Comparison of ENCODE assay signal across 8 cellular contexts in the genomic region with DNA sequence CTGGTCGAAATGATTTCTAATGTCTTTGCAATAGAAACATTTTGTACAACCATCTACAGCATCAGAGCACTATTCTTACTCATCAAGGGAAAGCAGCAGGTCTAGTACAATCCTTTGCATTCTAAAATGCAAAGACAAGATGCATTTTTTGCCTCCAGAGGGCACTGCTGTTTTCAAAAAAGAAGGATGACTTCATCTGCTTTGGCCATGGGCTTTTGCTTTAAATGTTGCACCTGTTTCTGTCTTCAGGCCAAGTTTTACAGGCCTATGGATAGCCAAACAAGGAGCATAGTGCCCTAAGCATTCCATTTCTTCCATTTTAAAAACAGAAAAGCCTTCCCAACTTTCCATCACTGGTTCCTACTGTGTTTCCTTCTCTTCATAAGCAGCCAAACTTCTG. TPM values are rescaled to one million over a fixed set of nuclear protein-coding genes. Genes with fewer than 3 reads are reported as not detected.
DNase-seq lines count a peak whose midpoint lies in the region; ATAC-seq, FAIRE-seq and TF ChIP-seq lines count a peak whose summit lies in the region.

No MANE protein-coding gene starts in this region.

- H3K36me3 Mint-ChIP-seq in activated CD8-positive, alpha-beta T cell treated with anti-CD3 and anti-CD28 coated beads for 36 hours (ENCODE audit: low read depth): peaks cover 27% of the 10 kb centered on the region

- peaks cover 29% of the 10 kb centered on the region for H3K4me1 Mint-ChIP-seq in activated CD8-positive, alpha-beta T cell treated with anti-CD3 and anti-CD28 coated beads for 36 hours (ENCODE audit: low read depth)

- intact Hi-C loops in activated CD8-positive, alpha-beta T cell treated with anti-CD3 and anti-CD28 coated beads for 36 hours (cut with micrococcal nuclease): loop anchor here (1.0 kb wide), 1 partner anchor 119 kb away; no protein-coding TSS in a partner anchor
- intact Hi-C loops in esophagus squamous epithelium (cut with DNase I): loop anchor here (5.0 kb wide), 1 partner anchor 117 kb away; no protein-coding TSS in a partner anchor
- intact Hi-C loops in pancreas (cut with DNase I): loop anchor here in 2 of 3 donors (5.0 kb wide), 2 partner anchors 117 to 122 kb away; partner anchors contain the start of gene PARP14 (in 1 of the 2)

- no peak overlapping the region for H3K4me3 Mint-ChIP-seq in activated CD8-positive, alpha-beta T cell treated with anti-CD3 and anti-CD28 coated beads for 36 hours

- CTCF ChIA-PET in activated CD8-positive, alpha-beta T cell treated with anti-CD3 and anti-CD28 coated beads for 36 hours (lab: Charles Lee): interaction anchor here (1.0 to 11.8 kb wide), 5 partner anchors 14 to 145 kb away, joined by 3 to 244 read pairs (median 5); partner anchors contain the start of genes PARP14 and WDR5B

- TF ChIP-seq CTCF in activated CD8-positive, alpha-beta T cell treated with anti-CD3 and anti-CD28 coated beads for 36 hours (IDR thresholded peaks at IDR 0.05): peak; percentile 61
- TF ChIP-seq CTCF in esophagus squamous epithelium (IDR thresholded peaks at IDR 0.05) (peak; percentile 31 to 73 (median 58)), pancreas (IDR thresholded peaks at IDR 0.05) (peak; percentile 12 to 45 (median 20))

- peak; percentile 36 for DNase-seq in DMS79 (lab: John Stamatoyannopoulos, UW)
- peak; percentile 77 to 89 for DNase-seq in NCI-H526 (lab: John Stamatoyannopoulos, UW)
- peak; percentile 77 for DNase-seq in activated CD8-positive, alpha-beta T cell treated with anti-CD3 and anti-CD28 coated beads for 36 hours
- DNase-seq in esophagus squamous epithelium (lab: John Stamatoyannopoulos, UW): no peak
- DNase-seq in pancreas: peak in 3 of 6 donors; percentile 49 to 72 (median 61)

- no peaks in the 10 kb centered on the region for H3K27me3 ChIP-seq in esophagus squamous epithelium
- H3K27me3 ChIP-seq in pancreas: no peaks in the 10 kb centered on the region

- no peak overlapping the region for H3K4me3 ChIP-seq in esophagus squamous epithelium
- no peak overlapping the region for H3K4me3 ChIP-seq in pancreas

- H3K36me3 ChIP-seq in esophagus squamous epithelium: peaks cover 7 to 42% (median 14%) of the 10 kb centered on the region in 3 donors
- H3K36me3 ChIP-seq in pancreas: peaks cover 0 to 20% (median 5%) of the 10 kb centered on the region in 3 donors

- no peak for FAIRE-seq in pancreas (lab: Jason Lieb, UNC)

- ATAC-seq in HG02610 (IDR thresholded peaks at IDR 0.05; ENCODE audit: unreplicated experiment): peak; percentile 48
- peak; percentile 43 for ATAC-seq in activated CD8-positive, alpha-beta T cell treated with anti-CD3 and anti-CD28 coated beads for 36 hours
- peak; percentile 47 to 63 (median 51) for ATAC-seq in pancreas
- no peak for ATAC-seq in HG03175 (IDR thresholded peaks at IDR 0.05; ENCODE audit: unreplicated experiment)
- ATAC-seq in GM19023 (IDR thresholded peaks at IDR 0.05; ENCODE audit: unreplicated experiment): no peak

- H3K27me3 Mint-ChIP-seq in activated CD8-positive, alpha-beta T cell treated with anti-CD3 and anti-CD28 coated beads for 36 hours: no peaks in the 10 kb centered on the region

- WGBS in esophagus squamous epithelium, 2 donors: 60 to 94% methylated on average over 1 of the region's 1 CpG
- WGBS in pancreas, 2 donors: 49 to 78% methylated on average over 1 of the region's 1 CpG

- H3K27ac ChIP-seq in esophagus squamous epithelium (no peak overlapping the region), pancreas (peak overlapping the region in 2 of 4 donors; percentile 16 to 45)

- no peak for TF ChIP-seq POLR2A in esophagus squamous epithelium (IDR thresholded peaks at IDR 0.05)

- H3K9me3 ChIP-seq in esophagus squamous epithelium (no peaks in the 10 kb centered on the region), pancreas (no peaks in the 10 kb centered on the region)

- H3K4me1 ChIP-seq in esophagus squamous epithelium: peaks cover 9 to 42% (median 19%) of the 10 kb centered on the region in 3 donors
- peaks cover 7 to 22% (median 7%) of the 10 kb centered on the region in 3 donors for H3K4me1 ChIP-seq in pancreas

- peak overlapping the region; percentile 14 for H3K27ac Mint-ChIP-seq in activated CD8-positive, alpha-beta T cell treated with anti-CD3 and anti-CD28 coated beads for 36 hours

- H3K9me3 Mint-ChIP-seq in activated CD8-positive, alpha-beta T cell treated with anti-CD3 and anti-CD28 coated beads for 36 hours: no peaks in the 10 kb centered on the region

- POLR2A ChIA-PET in activated CD8-positive, alpha-beta T cell treated with anti-CD3 and anti-CD28 coated beads for 36 hours (lab: Charles Lee): interaction anchor here (1.2 to 1.7 kb wide), 2 partner anchors 18 to 119 kb away, joined by 3 to 8 read pairs; no protein-coding TSS in a partner anchor

RNA-seq across cellular contexts. Expression of gene PARP9, which starts 3.4 kb away (rescaled TPM):
- 10 to 100 TPM; 17.8 to 18.5 TPM for total RNA-seq in activated CD8-positive, alpha-beta T cell treated with anti-CD3 and anti-CD28 coated beads for 36 hours
- total RNA-seq in esophagus squamous epithelium (10 to 100 TPM; 16.6 to 50.0 (median 19.9) TPM), pancreas (10 to 100 TPM in 5 of 6 donors, 1 to 10 TPM in 1; 8.6 to 22.7 (median 13.3) TPM)
- polyA plus RNA-seq in pancreas: 10 to 100 TPM; 18.1 to 33.2 TPM

RNA-seq across cellular contexts. Expression of gene DTX3L, which starts 3.5 kb away (rescaled TPM):
- total RNA-seq in activated CD8-positive, alpha-beta T cell treated with anti-CD3 and anti-CD28 coated beads for 36 hours: 10 to 100 TPM; 22.1 to 25.9 TPM
- total RNA-seq in esophagus squamous epithelium (10 to 100 TPM; 17.8 to 25.8 (median 19.9) TPM), pancreas (10 to 100 TPM; 15.3 to 36.6 (median 21.1) TPM)
- 1 to 10 TPM; 7.4 to 8.3 TPM for polyA plus RNA-seq in pancreas

RNA-seq across cellular contexts. Expression of gene PARP15, which starts 16.8 kb away (rescaled TPM):
- total RNA-seq in activated CD8-positive, alpha-beta T cell treated with anti-CD3 and anti-CD28 coated beads for 36 hours: 10 to 100 TPM; 13.3 to 14.0 TPM
- total RNA-seq in esophagus squamous epithelium (1 to 10 TPM in 1 of 4 donors, under 1 TPM in 3; 0.08 to 2.3 (median 0.42) TPM), pancreas (under 1 TPM; 0.14 to 0.78 (median 0.45) TPM)
- polyA plus RNA-seq in pancreas: under 1 TPM; 0.76 to 0.80 TPM

RNA-seq across cellular contexts. Expression of gene KPNA1, which starts 45.9 kb away (rescaled TPM):
- total RNA-seq in activated CD8-positive, alpha-beta T cell treated with anti-CD3 and anti-CD28 coated beads for 36 hours: 10 to 100 TPM; 46.6 to 47.4 TPM
- total RNA-seq in esophagus squamous epithelium: 10 to 100 TPM; 30.0 to 38.1 (median 34.5) TPM
- 10 to 100 TPM; 19.7 to 35.1 (median 25.9) TPM for total RNA-seq in pancreas
- polyA plus RNA-seq in pancreas: 10 to 100 TPM in 1 of 2 donors, 1 to 10 TPM in 1; 5.7 to 12.6 TPM

Comparison
In these comparisons a context has a peak if more than half of its experiments do, and no peak if none do; other contexts are left out.
1. ATAC-seq: peak in HG02610 (single experiment), activated CD8-positive, alpha-beta T cell treated with anti-CD3 and anti-CD28 coated beads for 36 hours (single experiment) and pancreas (4 of 4); none in HG03175 (single experiment) and GM19023 (single experiment).
2. RNA of gene PARP15, which starts 16.8 kb away (total RNA-seq): 13.3 to 14.0 TPM in activated CD8-positive, alpha-beta T cell treated with anti-CD3 and anti-CD28 coated beads for 36 hours; 0.08 to 2.3 TPM in esophagus squamous epithelium and 0.14 to 0.78 TPM in pancreas; every median in the first group is over 4 times any median in the second.
3. Peak in every context shown above with its lines, with median percentiles within 50 percentile points of each other: CTCF ChIP-seq.